Comparison of ENCODE assay signal across 8 cellular contexts in genomic region chr7:5284304-5285281, GRCh38. TPM values are rescaled to one million over a fixed set of nuclear protein-coding genes. Genes with fewer than 3 reads are reported as not detected.
DNase-seq lines count a peak whose midpoint lies in the region; ATAC-seq, FAIRE-seq and TF ChIP-seq lines count a peak whose summit lies in the region.

No MANE protein-coding gene starts in this region.

- POLR2A ChIA-PET in BJ (lab: Charles Lee) (no interaction called here), GM12878 (lab: Charles Lee) (interaction anchor here (1.3 kb wide), 1 partner anchor 44 kb away, joined by 3 read pairs; no protein-coding TSS in a partner anchor)

- no peak overlapping the region for H3K4me3 ChIP-seq in BJ (ENCODE audit: low read depth, low read length)
- no peak overlapping the region for H3K4me3 ChIP-seq in GM12878

- intact Hi-C loops in GM12878 (cut with micrococcal nuclease; ENCODE audit: unreplicated experiment): no loop called here

- TF ChIP-seq RAD21 in GM12878 (IDR thresholded peaks at IDR 0.05; ENCODE audit: insufficient read depth, low read depth, low read length): peak; percentile 67

- in situ Hi-C loops in GM12878 (cut with MboI): no loop called here

- H3K4me2 ChIP-seq in GM12878 (ENCODE audit: control insufficient read depth, insufficient read depth): no peak overlapping the region

- CTCF ChIA-PET in BJ (lab: Yijun Ruan, JAX): interaction anchor here (0.8 kb wide), 1 partner anchor 44 kb away, joined by 4 read pairs; no protein-coding TSS in a partner anchor
- CTCF ChIA-PET in GM12878 (lab: Yijun Ruan, JAX): interaction anchor here (0.6 to 2.3 kb wide), 6 partner anchors 44 to 145 kb away, joined by 3 to 18 read pairs (median 4); no protein-coding TSS in a partner anchor

- no peak for TF ChIP-seq EP300 in GM12878 (IDR thresholded peaks at IDR 0.05; ENCODE audit: borderline replicate concordance in 1 of 2, control insufficient read depth in 1 of 2, low read depth in 2 of 2, low read length in 2 of 2)

- H3K4me1 Mint-ChIP-seq in memory B cell: no peaks in the 10 kb centered on the region

- no peaks in the 10 kb centered on the region for H3K4me1 ChIP-seq in GM12878 (ENCODE audit: control insufficient read depth, insufficient read depth, low read length)

- no peak overlapping the region for H3K27ac ChIP-seq in GM12878 (ENCODE audit: control insufficient read depth, insufficient read depth)

- no peaks in the 10 kb centered on the region for H3K36me3 Mint-ChIP-seq in memory B cell

- no peak for TF ChIP-seq POLR2A in GM12878 (IDR thresholded peaks at IDR 0.05; ENCODE audit: low read depth, low read length)

- H3K9me3 ChIP-seq in GM12878 (replicated peaks; ENCODE audit: control insufficient read depth, insufficient read depth, low read length): no peaks in the 10 kb centered on the region

- DNase-seq in BJ (ENCODE audit: low read depth) (no peak), GM19238 (ENCODE audit: insufficient read length, low spot score) (peak; percentile 40), NCI-H510A (lab: John Stamatoyannopoulos, UW) (peak; percentile 93), GM12878 (ENCODE audit: low read depth, low spot score) (peak; percentile 4), memory B cell (ENCODE audit: low spot score in 2 of 2) (no peak), ureter (ENCODE audit: low spot score) (no peak)

- no peak overlapping the region for H2AFZ ChIP-seq in GM12878 (ENCODE audit: control insufficient read depth, low read depth, low read length)

- H3K9ac ChIP-seq in GM12878 (ENCODE audit: control insufficient read depth, insufficient read depth, low read length): no peak overlapping the region

- ATAC-seq in GM12878 (peak; percentile 85), memory B cell (ENCODE audit: low read depth) (peak; percentile 58), GM18861 (IDR thresholded peaks at IDR 0.05; ENCODE audit: unreplicated experiment) (no peak), HG02970 (IDR thresholded peaks at IDR 0.05; ENCODE audit: low FRiP score, unreplicated experiment) (no peak)

- peaks cover 11% of the 10 kb centered on the region for H3K27me3 Mint-ChIP-seq in memory B cell

- RAD21 ChIA-PET in GM12878 (lab: Charles Lee; ENCODE audit: unreplicated experiment): interaction anchor here (0.7 to 1.6 kb wide), 6 partner anchors 45 to 311 kb away, joined by 3 to 12 read pairs (median 3); no protein-coding TSS in a partner anchor

- FAIRE-seq in GM12878 (lab: Jason Lieb, UNC): no peak

- H3K27ac Mint-ChIP-seq in memory B cell: no peak overlapping the region

- no peaks in the 10 kb centered on the region for H4K20me1 ChIP-seq in GM12878 (ENCODE audit: control insufficient read depth, insufficient read depth)

- H3K27me3 ChIP-seq in BJ (ENCODE audit: control insufficient read depth, insufficient read depth, low read length) (no peaks in the 10 kb centered on the region; the same call in none of the 2 replicates), GM12878 (replicated peaks in 1 of 2; ENCODE audit: control insufficient read depth in 2 of 2, insufficient read depth in 2 of 2, low read length in 1 of 2) (no peaks in the 10 kb centered on the region; a peak in 1 of 4 replicates)

- H3K79me2 ChIP-seq in GM12878 (ENCODE audit: control insufficient read depth, insufficient read depth, low read length): no peaks in the 10 kb centered on the region

- TF ChIP-seq CTCF in BJ (IDR thresholded peaks at IDR 0.05; ENCODE audit: insufficient read depth, low read depth, low read length) (peak; percentile 35), GM12878 (IDR thresholded peaks at IDR 0.05 in 2 of 3, conservative IDR thresholded peaks at IDR 0.05 in 1 of 3; ENCODE audit: control insufficient read depth in 2 of 3, extremely low read depth in 1 of 3, insufficient read depth in 1 of 3, low read depth in 3 of 3, low read length in 3 of 3) (peak; percentile 33 to 51 (median 46); a peak in 4 of 6 replicates)

- BruUV-seq in GM12878 (replicated peaks; lab: Mats Ljungman, UMichigan): no TSS peak

- no peaks in the 10 kb centered on the region for H3K36me3 ChIP-seq in BJ (ENCODE audit: control insufficient read depth, insufficient read depth, low read length)
- H3K36me3 ChIP-seq in GM12878 (ENCODE audit: control insufficient read depth in 2 of 2, insufficient read depth in 2 of 2, low read length in 1 of 2): no peaks in the 10 kb centered on the region

- H3K9me3 Mint-ChIP-seq in memory B cell: no peaks in the 10 kb centered on the region

- SMC1A ChIA-PET in GM12878 (lab: Charles Lee; ENCODE audit: uncharacterized antibody, unreplicated experiment): interaction anchor here (1.0 to 1.5 kb wide), 2 partner anchors 44 to 145 kb away, joined by 3 read pairs; no protein-coding TSS in a partner anchor

- WGBS in GM12878 (ENCODE audit: insufficient coverage, insufficient replicate concordance, low lambda C conversion rate, missing lambda C conversion rate): 42% methylated on average over 23 of the region's 24 CpGs

- peak overlapping the region; percentile 17 for H3K4me3 Mint-ChIP-seq in memory B cell

TF ChIP-seq in GM12878, 131 proteins besides CTCF, POLR2A, EP300 and RAD21:
- TF ChIP-seq MYB (IDR thresholded peaks at IDR 0.05; ENCODE audit: borderline replicate concordance, low read depth, low read length) (no peak), SMARCA5 (IDR thresholded peaks at IDR 0.05) (no peak), SMC3 (IDR thresholded peaks at IDR 0.05; ENCODE audit: borderline replicate concordance, low read length) (peak; percentile 39), IKZF2 (IDR thresholded peaks at IDR 0.05) (no peak), MTA2 (IDR thresholded peaks at IDR 0.05; ENCODE audit: low read depth) (no peak), ZBTB33 (IDR thresholded peaks at IDR 0.05) (no peak), PKNOX1 (IDR thresholded peaks at IDR 0.05) (no peak)

RNA-seq across cellular contexts. Expression of gene SLC29A4, which starts 1.9 kb away (rescaled TPM):
- polyA plus RNA-seq in BJ (2011; rRNA removed) (1.9 and 3.4 TPM in 2 replicates), GM12878 (2011; rRNA removed) (0.24 and 0.34 TPM in 2 replicates), GM12878 (2014; fragmentation: Illumina TruSeq; extraction: Trizol) (0.15 TPM in 1 of 2 replicates, not detected in the other), GM12878 (2014; fragmentation: Nextera tagmentation; extraction: Ambion mirVana) (not detected), GM12878 (2014; rRNA removed) (0.14 and 0.39 TPM in 2 replicates), GM12878 (2016; fragmentation: Nextera tagmentation; extraction: Ambion mirVana) (under 1 TPM in 1 of 2 experiments, not detected in 1; 0.23 TPM)
- polyA minus RNA-seq in BJ (2011; rRNA and poly(A)+ RNA removed): 2.2 and 3.7 TPM in 2 replicates
- total RNA-seq in GM12878 (2013; cell fraction: nucleolus; rRNA removed): 2.6 and 2.7 TPM in 2 replicates
- total RNA-seq in GM12878 (2014; rRNA removed) (0.11 and 0.49 TPM in 2 replicates), GM12878 (2014; rRNA removed; fragmentation: Illumina TruSeq; extraction: Trizol) (0.09 and 0.31 TPM in 2 replicates), GM12878 (2021) (0.45 and 0.72 TPM in 2 replicates), ureter (3.7 TPM)
- 1.1 TPM for polyA plus RNA-seq in GM12878 (2011; ENCODE audit: low read depth)
- 0.36 and 0.59 TPM in 2 replicates for polyA plus RNA-seq in GM12878 (2011; cell fraction: cytosol; rRNA removed)
- polyA plus RNA-seq in GM12878 (2011; cell fraction: nucleus; rRNA removed): 1.3 and 1.8 TPM in 2 replicates
- polyA plus RNA-seq in GM12878 (2012): 1.9 and 2.1 TPM in 2 replicates
- polyA minus RNA-seq in GM12878 (2011; rRNA and poly(A)+ RNA removed): 0.66 and 1.1 TPM in 2 replicates
- polyA minus RNA-seq in GM12878 (2011; cell fraction: cytosol; rRNA and poly(A)+ RNA removed): not detected in 2 replicates
- polyA minus RNA-seq in GM12878 (2011; cell fraction: nucleus; rRNA and poly(A)+ RNA removed): 0.10 and 0.60 TPM in 2 replicates

Comparison
In these comparisons a context has a peak if more than half of its experiments do, and no peak if none do; other contexts are left out.
1. DNase-seq: peak in GM19238 (single experiment), NCI-H510A (single experiment) and GM12878 (single experiment); none in BJ (single experiment), memory B cell (0 of 2) and ureter (single experiment).
2. ATAC-seq: peak in GM12878 (single experiment) and memory B cell (single experiment); none in GM18861 (single experiment) and HG02970 (single experiment).